In the genomic region with DNA sequence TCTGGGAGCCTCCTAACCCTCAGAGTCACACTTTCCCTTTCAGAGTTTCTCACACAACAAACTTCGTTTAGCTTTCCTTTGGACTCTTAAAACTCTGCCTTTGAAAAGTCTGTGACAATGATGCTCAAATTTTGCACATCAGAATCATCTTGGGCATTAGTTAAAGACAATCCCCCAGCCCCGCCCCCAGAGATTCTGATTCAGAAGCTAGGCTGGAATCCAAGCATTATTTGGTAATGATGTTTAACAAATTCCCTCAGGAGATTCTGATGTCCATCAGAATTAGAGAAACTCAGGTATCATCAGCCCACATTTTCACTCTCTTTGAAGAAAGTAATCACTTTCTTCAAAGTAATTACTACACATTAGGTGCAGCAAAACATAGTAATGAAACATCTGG, we compare ENCODE assay signal across 20 cellular contexts.
"Had no signal": no experiment of that assay in that cellular context is flagged by ENCODE, and none has a peak within 500 bp of the region (broad histone marks: within the 10 kb centered on the region; RNA-seq: fewer than 3 reads in every experiment).

No MANE protein-coding gene starts in this region.

- ATAC-seq: activated naive CD8-positive, alpha-beta T cell treated with anti-CD3 and anti-CD28 coated beads, Interleukin-2, amount 50 U/mL, for 24 hours; activated T-helper 17 cell treated with anti-CD3 and anti-CD28 coated beads, Interleukin-2, amount 50 U/mL, for 72 hours had no signal

- H3K36me3 ChIP-seq: ascending aorta, esophagus muscularis mucosa, right atrium auricular region, transverse colon had no signal

- H3K27ac ChIP-seq: ascending aorta, esophagus muscularis mucosa, right atrium auricular region, skin epidermis, transverse colon, VCaP had no signal

- DNase-seq: activated CD4-positive, alpha-beta T cell treated with anti-CD3 and anti-CD28 coated beads for 1 hour; activated CD4-positive, alpha-beta T cell treated with anti-CD3 and anti-CD28 coated beads, Interleukin-2, amount 50 U/mL, for 4 hours; activated naive CD4-positive, alpha-beta T cell treated with anti-CD3 and anti-CD28 coated beads for 36 hours; activated naive CD8-positive, alpha-beta T cell treated with anti-CD3 and anti-CD28 coated beads, Interleukin-2, amount 50 U/mL, for 24 hours; activated T-cell treated with anti-CD3 and anti-CD28 coated beads for 4 hours; caudate nucleus; foreskin melanocyte; stimulated activated CD4-positive, alpha-beta T cell treated with anti-CD3 and anti-CD28 coated beads, Interleukin-4, amount 100 ng/mL, for 4 hours; stimulated activated CD8-positive, alpha-beta memory T cell treated with anti-CD3 and anti-CD28 coated beads, Interleukin-4, amount 100 ng/mL, for 48 hours; stimulated activated naive CD4-positive, alpha-beta T cell treated with Interleukin-2 at 50 U/mL for 16 hours; transverse colon had no signal

- H3K27me3 ChIP-seq: ascending aorta, esophagus muscularis mucosa, right atrium auricular region, transverse colon had no signal

- FAIRE-seq: colon, endometrium had no signal

- H3K9me3 ChIP-seq: ascending aorta, esophagus muscularis mucosa, right atrium auricular region, transverse colon had no signal

- H3K9me3 Mint-ChIP-seq: activated naive CD4-positive, alpha-beta T cell treated with anti-CD3 and anti-CD28 coated beads for 36 hours; activated naive CD8-positive, alpha-beta T cell treated with anti-CD3 and anti-CD28 coated beads, Interleukin-2, amount 50 U/mL, for 24 hours; activated T-helper 17 cell treated with anti-CD3 and anti-CD28 coated beads, Interleukin-2, amount 50 U/mL, for 72 hours had no signal

- H3K27ac Mint-ChIP-seq: activated naive CD4-positive, alpha-beta T cell treated with anti-CD3 and anti-CD28 coated beads for 36 hours; activated naive CD8-positive, alpha-beta T cell treated with anti-CD3 and anti-CD28 coated beads, Interleukin-2, amount 50 U/mL, for 24 hours; activated T-helper 17 cell treated with anti-CD3 and anti-CD28 coated beads, Interleukin-2, amount 50 U/mL, for 72 hours; progenitor cell of endocrine pancreas had no signal

- H3K4me3 ChIP-seq: ascending aorta, esophagus muscularis mucosa, right atrium auricular region, skin epidermis, transverse colon had no signal

- H3K4me1 ChIP-seq: ascending aorta, esophagus muscularis mucosa, right atrium auricular region had no signal

- H3K4me3 Mint-ChIP-seq: activated naive CD4-positive, alpha-beta T cell treated with anti-CD3 and anti-CD28 coated beads for 36 hours; activated naive CD8-positive, alpha-beta T cell treated with anti-CD3 and anti-CD28 coated beads, Interleukin-2, amount 50 U/mL, for 24 hours; activated T-helper 17 cell treated with anti-CD3 and anti-CD28 coated beads, Interleukin-2, amount 50 U/mL, for 72 hours had no signal
